ENCODE assay signal across 8 cellular contexts in the genomic region with DNA sequence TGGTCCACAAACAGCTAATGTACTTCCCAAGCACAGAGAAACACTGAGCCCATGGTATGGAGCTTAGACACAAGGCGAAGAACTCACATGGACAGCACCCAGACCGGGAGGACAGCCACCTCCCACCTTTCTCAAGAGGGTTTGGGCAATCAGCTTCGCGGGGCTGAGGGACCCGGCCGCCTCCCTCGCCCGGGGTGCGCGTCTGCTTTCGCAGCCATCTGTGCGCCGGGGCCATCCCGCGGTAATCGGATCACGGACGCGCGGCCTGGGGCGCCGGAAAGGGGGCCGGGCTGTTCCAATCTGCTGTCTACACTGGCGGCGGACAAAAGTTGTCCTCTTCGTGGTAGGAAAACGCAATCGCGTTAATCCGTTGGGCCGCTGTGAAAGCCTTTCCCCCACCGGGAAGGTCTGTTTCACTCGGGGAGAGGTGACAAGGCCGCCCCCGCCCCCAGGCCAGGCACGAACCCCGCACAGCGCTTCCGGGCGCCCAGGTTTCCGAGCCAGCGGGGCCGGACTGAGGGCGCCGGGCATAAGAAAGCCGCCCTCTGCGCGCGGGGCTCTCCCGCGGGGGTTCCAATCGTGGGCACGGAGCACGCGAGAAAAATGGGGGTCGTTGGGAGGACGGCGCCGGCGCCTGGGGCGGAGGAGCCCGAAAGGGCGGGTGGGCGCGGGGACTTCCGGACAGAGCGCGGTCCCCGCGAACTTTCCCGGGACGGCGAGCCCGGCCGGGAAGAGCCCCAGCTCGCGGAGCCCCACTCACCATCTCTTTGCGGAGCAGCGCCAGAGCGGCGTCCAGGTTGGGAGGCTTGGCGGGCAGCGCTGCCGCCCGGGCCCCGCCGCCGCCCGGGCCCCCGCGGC.
DNase-seq lines count a peak whose midpoint lies in the region; ATAC-seq, FAIRE-seq and TF ChIP-seq lines count a peak whose summit lies in the region.

No MANE protein-coding gene starts in this region.

- H3K4me3 ChIP-seq in brain microvascular endothelial cell (ENCODE audit: low read depth, low read length): peak overlapping the region; percentile 69

- DNase-seq in CD1c-positive myeloid dendritic cell (ENCODE audit: extremely low spot score) (peak; percentile 37), HTR-8/SVneo (ENCODE audit: insufficient read length, low spot score) (peak; percentile 40), T-helper 9 cell (peak; percentile 9), brain microvascular endothelial cell (no peak), kidney glomerular epithelial cell (lab: John Stamatoyannopoulos, UW) (peak; percentile 3), NCI-H226 (no peak)
- peak; percentile 32 for DNase-seq in stimulated activated CD4-positive, alpha-beta T cell treated with anti-CD3 and anti-CD28 coated beads, Interleukin-1b, Interleukin-23, amount 100 ng/mL, for 48 hours

- H3K27me3 ChIP-seq in brain microvascular endothelial cell (replicated peaks): no peaks in the 10 kb centered on the region

- no peaks in the 10 kb centered on the region for H3K36me3 ChIP-seq in brain microvascular endothelial cell (replicated peaks)

- in situ Hi-C loops in brain microvascular endothelial cell (cut with HindIII; ENCODE audit: low pct_ligation_motif_present, low sequenced_read_pairs): no loop called here

- no peak for TF ChIP-seq CTCF in brain microvascular endothelial cell (IDR thresholded peaks at IDR 0.05; ENCODE audit: low read depth, low read length, missing control alignments)

- FAIRE-seq in HTR-8/SVneo (lab: Jason Lieb, UNC): peak; percentile 38

- peak; percentile 38 for ATAC-seq in GM19463 (IDR thresholded peaks at IDR 0.05; ENCODE audit: unreplicated experiment)

- H3K27ac ChIP-seq in brain microvascular endothelial cell: no peak overlapping the region

Comparison
In these comparisons a context has a peak if more than half of its experiments do, and no peak if none do; other contexts are left out.
1. DNase-seq: peak in CD1c-positive myeloid dendritic cell (single experiment), HTR-8/SVneo (single experiment), T-helper 9 cell (single experiment), kidney glomerular epithelial cell (single experiment) and stimulated activated CD4-positive, alpha-beta T cell treated with anti-CD3 and anti-CD28 coated beads, Interleukin-1b, Interleukin-23, amount 100 ng/mL, for 48 hours (single experiment); none in brain microvascular endothelial cell (single experiment) and NCI-H226 (single experiment).